ENCODE assay signal across 1 cellular context in the genomic region with DNA sequence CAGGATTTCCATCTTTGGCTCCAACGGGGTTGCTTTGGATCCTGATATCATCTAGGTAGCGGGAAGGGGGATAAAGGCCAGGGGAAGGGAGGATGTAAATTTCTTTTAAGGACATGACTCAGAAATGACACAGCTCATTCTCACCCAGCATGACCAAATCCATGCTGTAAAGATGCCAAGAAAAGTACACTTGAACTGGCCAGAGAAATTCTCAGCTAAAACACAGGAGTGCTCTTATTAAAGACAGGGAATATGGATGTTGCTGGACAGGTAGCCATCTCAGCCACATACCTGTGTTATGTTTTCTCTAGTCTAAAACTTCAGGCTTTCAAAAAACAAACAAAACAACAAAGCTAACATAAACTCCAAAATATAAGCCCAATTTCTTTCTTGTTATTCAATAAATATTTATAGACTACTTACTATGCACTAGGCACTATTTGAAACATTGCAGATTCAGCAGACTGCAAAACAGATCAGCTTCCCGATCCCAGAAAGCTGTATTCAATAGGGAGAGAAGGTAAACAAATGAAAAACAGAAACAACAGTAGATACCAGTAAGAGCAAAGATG.
TF ChIP-seq lines count a peak whose summit lies in the region.

No MANE protein-coding gene starts in this region.

TF ChIP-seq in K562, 482 proteins besides CTCF, POLR2A, EP300 and RAD21 (continued from another document and continues in another):
- TF ChIP-seq PRDM10 (IDR thresholded peaks at IDR 0.05; ENCODE audit: partially characterized antibody) = peak; percentile 54
- TF ChIP-seq, protein P1, sequence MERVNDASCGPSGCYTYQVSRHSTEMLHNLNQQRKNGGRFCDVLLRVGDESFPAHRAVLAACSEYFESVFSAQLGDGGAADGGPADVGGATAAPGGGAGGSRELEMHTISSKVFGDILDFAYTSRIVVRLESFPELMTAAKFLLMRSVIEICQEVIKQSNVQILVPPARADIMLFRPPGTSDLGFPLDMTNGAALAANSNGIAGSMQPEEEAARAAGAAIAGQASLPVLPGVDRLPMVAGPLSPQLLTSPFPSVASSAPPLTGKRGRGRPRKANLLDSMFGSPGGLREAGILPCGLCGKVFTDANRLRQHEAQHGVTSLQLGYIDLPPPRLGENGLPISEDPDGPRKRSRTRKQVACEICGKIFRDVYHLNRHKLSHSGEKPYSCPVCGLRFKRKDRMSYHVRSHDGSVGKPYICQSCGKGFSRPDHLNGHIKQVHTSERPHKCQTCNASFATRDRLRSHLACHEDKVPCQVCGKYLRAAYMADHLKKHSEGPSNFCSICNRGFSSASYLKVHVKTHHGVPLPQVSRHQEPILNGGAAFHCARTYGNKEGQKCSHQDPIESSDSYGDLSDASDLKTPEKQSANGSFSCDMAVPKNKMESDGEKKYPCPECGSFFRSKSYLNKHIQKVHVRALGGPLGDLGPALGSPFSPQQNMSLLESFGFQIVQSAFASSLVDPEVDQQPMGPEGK (CRISPR knock-in tag; IDR thresholded peaks at IDR 0.05; ENCODE audit: borderline replicate concordance) = no peak
- TF ChIP-seq ZNF347 (CRISPR knock-in tag; IDR thresholded peaks at IDR 0.05; ENCODE audit: low read depth) = no peak
- no peak for TF ChIP-seq ZNF165 (CRISPR knock-in tag; IDR thresholded peaks at IDR 0.05; ENCODE audit: borderline replicate concordance)
- TF ChIP-seq RFX1 (IDR thresholded peaks at IDR 0.05) = no peak
- TF ChIP-seq HNRNPH1 (optimal IDR thresholded peaks at IDR 0.05; ENCODE audit: low read depth, low read length) = no peak
- no peak for TF ChIP-seq NR1H2 (CRISPR knock-in tag; IDR thresholded peaks at IDR 0.05)
- TF ChIP-seq PKNOX1 (IDR thresholded peaks at IDR 0.05) = peak; percentile 77
- TF ChIP-seq TAF9B (IDR thresholded peaks at IDR 0.05; ENCODE audit: partially characterized antibody) = peak; percentile 60
- peak; percentile 75 for TF ChIP-seq KLF16 (IDR thresholded peaks at IDR 0.05)
- no peak for TF ChIP-seq ZNF785 (CRISPR knock-in tag; IDR thresholded peaks at IDR 0.05)
- TF ChIP-seq, protein P2, sequence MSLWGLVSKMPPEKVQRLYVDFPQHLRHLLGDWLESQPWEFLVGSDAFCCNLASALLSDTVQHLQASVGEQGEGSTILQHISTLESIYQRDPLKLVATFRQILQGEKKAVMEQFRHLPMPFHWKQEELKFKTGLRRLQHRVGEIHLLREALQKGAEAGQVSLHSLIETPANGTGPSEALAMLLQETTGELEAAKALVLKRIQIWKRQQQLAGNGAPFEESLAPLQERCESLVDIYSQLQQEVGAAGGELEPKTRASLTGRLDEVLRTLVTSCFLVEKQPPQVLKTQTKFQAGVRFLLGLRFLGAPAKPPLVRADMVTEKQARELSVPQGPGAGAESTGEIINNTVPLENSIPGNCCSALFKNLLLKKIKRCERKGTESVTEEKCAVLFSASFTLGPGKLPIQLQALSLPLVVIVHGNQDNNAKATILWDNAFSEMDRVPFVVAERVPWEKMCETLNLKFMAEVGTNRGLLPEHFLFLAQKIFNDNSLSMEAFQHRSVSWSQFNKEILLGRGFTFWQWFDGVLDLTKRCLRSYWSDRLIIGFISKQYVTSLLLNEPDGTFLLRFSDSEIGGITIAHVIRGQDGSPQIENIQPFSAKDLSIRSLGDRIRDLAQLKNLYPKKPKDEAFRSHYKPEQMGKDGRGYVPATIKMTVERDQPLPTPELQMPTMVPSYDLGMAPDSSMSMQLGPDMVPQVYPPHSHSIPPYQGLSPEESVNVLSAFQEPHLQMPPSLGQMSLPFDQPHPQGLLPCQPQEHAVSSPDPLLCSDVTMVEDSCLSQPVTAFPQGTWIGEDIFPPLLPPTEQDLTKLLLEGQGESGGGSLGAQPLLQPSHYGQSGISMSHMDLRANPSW (CRISPR knock-in tag; IDR thresholded peaks at IDR 0.05) = no peak
- TF ChIP-seq ETV5 (CRISPR knock-in tag; IDR thresholded peaks at IDR 0.05; ENCODE audit: low read depth) = peak; percentile 73; the same call in 1 of the 2 replicates
- TF ChIP-seq HDAC2 (IDR thresholded peaks at IDR 0.05) = peak; percentile 80
- TF ChIP-seq POLR2G (IDR thresholded peaks at IDR 0.05; ENCODE audit: low read depth, low read length) = no peak
- TF ChIP-seq LCOR (CRISPR knock-in tag; IDR thresholded peaks at IDR 0.05) = no peak; the same call in 1 of the 2 replicates
- 0 out of 2 replicates have a peak, but pooled peaks have one; percentile 34 for TF ChIP-seq L3MBTL2 (IDR thresholded peaks at IDR 0.05)
- TF ChIP-seq, protein P3, sequence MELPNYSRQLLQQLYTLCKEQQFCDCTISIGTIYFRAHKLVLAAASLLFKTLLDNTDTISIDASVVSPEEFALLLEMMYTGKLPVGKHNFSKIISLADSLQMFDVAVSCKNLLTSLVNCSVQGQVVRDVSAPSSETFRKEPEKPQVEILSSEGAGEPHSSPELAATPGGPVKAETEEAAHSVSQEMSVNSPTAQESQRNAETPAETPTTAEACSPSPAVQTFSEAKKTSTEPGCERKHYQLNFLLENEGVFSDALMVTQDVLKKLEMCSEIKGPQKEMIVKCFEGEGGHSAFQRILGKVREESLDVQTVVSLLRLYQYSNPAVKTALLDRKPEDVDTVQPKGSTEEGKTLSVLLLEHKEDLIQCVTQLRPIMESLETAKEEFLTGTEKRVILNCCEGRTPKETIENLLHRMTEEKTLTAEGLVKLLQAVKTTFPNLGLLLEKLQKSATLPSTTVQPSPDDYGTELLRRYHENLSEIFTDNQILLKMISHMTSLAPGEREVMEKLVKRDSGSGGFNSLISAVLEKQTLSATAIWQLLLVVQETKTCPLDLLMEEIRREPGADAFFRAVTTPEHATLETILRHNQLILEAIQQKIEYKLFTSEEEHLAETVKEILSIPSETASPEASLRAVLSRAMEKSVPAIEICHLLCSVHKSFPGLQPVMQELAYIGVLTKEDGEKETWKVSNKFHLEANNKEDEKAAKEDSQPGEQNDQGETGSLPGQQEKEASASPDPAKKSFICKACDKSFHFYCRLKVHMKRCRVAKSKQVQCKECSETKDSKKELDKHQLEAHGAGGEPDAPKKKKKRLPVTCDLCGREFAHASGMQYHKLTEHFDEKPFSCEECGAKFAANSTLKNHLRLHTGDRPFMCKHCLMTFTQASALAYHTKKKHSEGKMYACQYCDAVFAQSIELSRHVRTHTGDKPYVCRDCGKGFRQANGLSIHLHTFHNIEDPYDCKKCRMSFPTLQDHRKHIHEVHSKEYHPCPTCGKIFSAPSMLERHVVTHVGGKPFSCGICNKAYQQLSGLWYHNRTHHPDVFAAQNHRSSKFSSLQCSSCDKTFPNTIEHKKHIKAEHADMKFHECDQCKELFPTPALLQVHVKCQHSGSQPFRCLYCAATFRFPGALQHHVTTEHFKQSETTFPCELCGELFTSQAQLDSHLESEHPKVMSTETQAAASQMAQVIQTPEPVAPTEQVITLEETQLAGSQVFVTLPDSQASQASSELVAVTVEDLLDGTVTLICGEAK (IDR thresholded peaks at IDR 0.05) = no peak
- TF ChIP-seq, protein P3 (CRISPR knock-in tag; IDR thresholded peaks at IDR 0.05) = no peak
- TF ChIP-seq ZNF655 (CRISPR knock-in tag; IDR thresholded peaks at IDR 0.05) = no peak
- no peak for TF ChIP-seq PHF8 (IDR thresholded peaks at IDR 0.05; ENCODE audit: borderline replicate concordance, low read length)
- peak; percentile 92 for TF ChIP-seq NFIC (IDR thresholded peaks at IDR 0.05)
- no peak for TF ChIP-seq CTCFL (IDR thresholded peaks at IDR 0.05; ENCODE audit: borderline replicate concordance, insufficient read depth, low read depth, low read length, poor library complexity, severe bottlenecking)
- no peak for TF ChIP-seq ZNF668 (CRISPR knock-in tag; IDR thresholded peaks at IDR 0.05)
- TF ChIP-seq, protein P4, sequence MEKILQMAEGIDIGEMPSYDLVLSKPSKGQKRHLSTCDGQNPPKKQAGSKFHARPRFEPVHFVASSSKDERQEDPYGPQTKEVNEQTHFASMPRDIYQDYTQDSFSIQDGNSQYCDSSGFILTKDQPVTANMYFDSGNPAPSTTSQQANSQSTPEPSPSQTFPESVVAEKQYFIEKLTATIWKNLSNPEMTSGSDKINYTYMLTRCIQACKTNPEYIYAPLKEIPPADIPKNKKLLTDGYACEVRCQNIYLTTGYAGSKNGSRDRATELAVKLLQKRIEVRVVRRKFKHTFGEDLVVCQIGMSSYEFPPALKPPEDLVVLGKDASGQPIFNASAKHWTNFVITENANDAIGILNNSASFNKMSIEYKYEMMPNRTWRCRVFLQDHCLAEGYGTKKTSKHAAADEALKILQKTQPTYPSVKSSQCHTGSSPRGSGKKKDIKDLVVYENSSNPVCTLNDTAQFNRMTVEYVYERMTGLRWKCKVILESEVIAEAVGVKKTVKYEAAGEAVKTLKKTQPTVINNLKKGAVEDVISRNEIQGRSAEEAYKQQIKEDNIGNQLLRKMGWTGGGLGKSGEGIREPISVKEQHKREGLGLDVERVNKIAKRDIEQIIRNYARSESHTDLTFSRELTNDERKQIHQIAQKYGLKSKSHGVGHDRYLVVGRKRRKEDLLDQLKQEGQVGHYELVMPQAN (IDR thresholded peaks at IDR 0.05; ENCODE audit: borderline replicate concordance) = no peak
- TF ChIP-seq EZH2 (IDR thresholded peaks at IDR 0.05; ENCODE audit: borderline replicate concordance, low read depth, low read length) = no peak
